ENCODE assay signal across 2 cellular contexts in the genomic region with DNA sequence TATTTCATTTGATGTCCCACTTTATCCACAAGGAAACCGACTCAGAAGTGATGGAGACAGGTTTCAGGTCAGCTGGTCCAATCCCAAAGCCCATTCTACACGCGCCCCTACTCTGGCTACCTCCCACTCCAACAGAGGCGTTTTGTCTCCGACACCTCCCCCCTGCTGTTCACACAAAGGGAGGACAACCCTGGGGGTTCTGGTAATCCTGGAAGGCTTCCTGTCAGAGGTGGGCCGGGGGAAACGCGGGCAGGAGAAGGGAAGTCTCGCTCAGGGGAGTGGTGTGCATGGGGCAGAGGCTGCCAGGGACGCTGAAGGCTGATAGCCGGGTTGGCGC.
TF ChIP-seq lines count a peak whose summit lies in the region.

No MANE protein-coding gene starts in this region.

TF ChIP-seq in SK-N-SH, 30 proteins besides CTCF, POLR2A, EP300 and RAD21:
- TF ChIP-seq YY1 (IDR thresholded peaks at IDR 0.05; ENCODE audit: low read depth) (no peak), FOXM1 (IDR thresholded peaks at IDR 0.05; ENCODE audit: low read depth) (no peak), EZH2phosphoT487 (IDR thresholded peaks at IDR 0.05; ENCODE audit: borderline replicate concordance, low read depth) (no peak), JUND (IDR thresholded peaks at IDR 0.05) (no peak), TEAD4 (IDR thresholded peaks at IDR 0.05; ENCODE audit: borderline replicate concordance, insufficient read depth) (no peak), NFIC (IDR thresholded peaks at IDR 0.05; ENCODE audit: borderline replicate concordance) (no peak), GATA2 (CRISPR knock-in tag; IDR thresholded peaks at IDR 0.05) (no peak), ELF1 (IDR thresholded peaks at IDR 0.05) (no peak), FOSL2 (IDR thresholded peaks at IDR 0.05; ENCODE audit: borderline replicate concordance, low read depth) (no peak), POLR2AphosphoS5 (IDR thresholded peaks at IDR 0.05; ENCODE audit: low read depth, low read length) (no peak), RCOR1 (IDR thresholded peaks at IDR 0.05; ENCODE audit: low read length) (no peak)
- TF ChIP-seq, protein P1, sequence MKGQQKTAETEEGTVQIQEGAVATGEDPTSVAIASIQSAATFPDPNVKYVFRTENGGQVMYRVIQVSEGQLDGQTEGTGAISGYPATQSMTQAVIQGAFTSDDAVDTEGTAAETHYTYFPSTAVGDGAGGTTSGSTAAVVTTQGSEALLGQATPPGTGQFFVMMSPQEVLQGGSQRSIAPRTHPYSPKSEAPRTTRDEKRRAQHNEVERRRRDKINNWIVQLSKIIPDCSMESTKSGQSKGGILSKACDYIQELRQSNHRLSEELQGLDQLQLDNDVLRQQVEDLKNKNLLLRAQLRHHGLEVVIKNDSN (IDR thresholded peaks at IDR 0.05; ENCODE audit: borderline replicate concordance, low read depth): no peak
- TF ChIP-seq, protein P2, sequence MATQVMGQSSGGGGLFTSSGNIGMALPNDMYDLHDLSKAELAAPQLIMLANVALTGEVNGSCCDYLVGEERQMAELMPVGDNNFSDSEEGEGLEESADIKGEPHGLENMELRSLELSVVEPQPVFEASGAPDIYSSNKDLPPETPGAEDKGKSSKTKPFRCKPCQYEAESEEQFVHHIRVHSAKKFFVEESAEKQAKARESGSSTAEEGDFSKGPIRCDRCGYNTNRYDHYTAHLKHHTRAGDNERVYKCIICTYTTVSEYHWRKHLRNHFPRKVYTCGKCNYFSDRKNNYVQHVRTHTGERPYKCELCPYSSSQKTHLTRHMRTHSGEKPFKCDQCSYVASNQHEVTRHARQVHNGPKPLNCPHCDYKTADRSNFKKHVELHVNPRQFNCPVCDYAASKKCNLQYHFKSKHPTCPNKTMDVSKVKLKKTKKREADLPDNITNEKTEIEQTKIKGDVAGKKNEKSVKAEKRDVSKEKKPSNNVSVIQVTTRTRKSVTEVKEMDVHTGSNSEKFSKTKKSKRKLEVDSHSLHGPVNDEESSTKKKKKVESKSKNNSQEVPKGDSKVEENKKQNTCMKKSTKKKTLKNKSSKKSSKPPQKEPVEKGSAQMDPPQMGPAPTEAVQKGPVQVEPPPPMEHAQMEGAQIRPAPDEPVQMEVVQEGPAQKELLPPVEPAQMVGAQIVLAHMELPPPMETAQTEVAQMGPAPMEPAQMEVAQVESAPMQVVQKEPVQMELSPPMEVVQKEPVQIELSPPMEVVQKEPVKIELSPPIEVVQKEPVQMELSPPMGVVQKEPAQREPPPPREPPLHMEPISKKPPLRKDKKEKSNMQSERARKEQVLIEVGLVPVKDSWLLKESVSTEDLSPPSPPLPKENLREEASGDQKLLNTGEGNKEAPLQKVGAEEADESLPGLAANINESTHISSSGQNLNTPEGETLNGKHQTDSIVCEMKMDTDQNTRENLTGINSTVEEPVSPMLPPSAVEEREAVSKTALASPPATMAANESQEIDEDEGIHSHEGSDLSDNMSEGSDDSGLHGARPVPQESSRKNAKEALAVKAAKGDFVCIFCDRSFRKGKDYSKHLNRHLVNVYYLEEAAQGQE (IDR thresholded peaks at IDR 0.05; ENCODE audit: low read depth, low read length): no peak
- TF ChIP-seq, protein P3, sequence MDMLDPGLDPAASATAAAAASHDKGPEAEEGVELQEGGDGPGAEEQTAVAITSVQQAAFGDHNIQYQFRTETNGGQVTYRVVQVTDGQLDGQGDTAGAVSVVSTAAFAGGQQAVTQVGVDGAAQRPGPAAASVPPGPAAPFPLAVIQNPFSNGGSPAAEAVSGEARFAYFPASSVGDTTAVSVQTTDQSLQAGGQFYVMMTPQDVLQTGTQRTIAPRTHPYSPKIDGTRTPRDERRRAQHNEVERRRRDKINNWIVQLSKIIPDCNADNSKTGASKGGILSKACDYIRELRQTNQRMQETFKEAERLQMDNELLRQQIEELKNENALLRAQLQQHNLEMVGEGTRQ (IDR thresholded peaks at IDR 0.05; ENCODE audit: borderline replicate concordance, low read depth, low read length): no peak
- TF ChIP-seq, protein P4, sequence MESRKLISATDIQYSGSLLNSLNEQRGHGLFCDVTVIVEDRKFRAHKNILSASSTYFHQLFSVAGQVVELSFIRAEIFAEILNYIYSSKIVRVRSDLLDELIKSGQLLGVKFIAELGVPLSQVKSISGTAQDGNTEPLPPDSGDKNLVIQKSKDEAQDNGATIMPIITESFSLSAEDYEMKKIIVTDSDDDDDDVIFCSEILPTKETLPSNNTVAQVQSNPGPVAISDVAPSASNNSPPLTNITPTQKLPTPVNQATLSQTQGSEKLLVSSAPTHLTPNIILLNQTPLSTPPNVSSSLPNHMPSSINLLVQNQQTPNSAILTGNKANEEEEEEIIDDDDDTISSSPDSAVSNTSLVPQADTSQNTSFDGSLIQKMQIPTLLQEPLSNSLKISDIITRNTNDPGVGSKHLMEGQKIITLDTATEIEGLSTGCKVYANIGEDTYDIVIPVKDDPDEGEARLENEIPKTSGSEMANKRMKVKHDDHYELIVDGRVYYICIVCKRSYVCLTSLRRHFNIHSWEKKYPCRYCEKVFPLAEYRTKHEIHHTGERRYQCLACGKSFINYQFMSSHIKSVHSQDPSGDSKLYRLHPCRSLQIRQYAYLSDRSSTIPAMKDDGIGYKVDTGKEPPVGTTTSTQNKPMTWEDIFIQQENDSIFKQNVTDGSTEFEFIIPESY (IDR thresholded peaks at IDR 0.05; ENCODE audit: borderline replicate concordance, low read depth): no peak
- TF ChIP-seq, protein P5, sequence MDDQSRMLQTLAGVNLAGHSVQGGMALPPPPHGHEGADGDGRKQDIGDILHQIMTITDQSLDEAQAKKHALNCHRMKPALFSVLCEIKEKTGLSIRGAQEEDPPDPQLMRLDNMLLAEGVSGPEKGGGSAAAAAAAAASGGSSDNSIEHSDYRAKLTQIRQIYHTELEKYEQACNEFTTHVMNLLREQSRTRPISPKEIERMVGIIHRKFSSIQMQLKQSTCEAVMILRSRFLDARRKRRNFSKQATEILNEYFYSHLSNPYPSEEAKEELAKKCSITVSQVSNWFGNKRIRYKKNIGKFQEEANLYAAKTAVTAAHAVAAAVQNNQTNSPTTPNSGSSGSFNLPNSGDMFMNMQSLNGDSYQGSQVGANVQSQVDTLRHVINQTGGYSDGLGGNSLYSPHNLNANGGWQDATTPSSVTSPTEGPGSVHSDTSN (IDR thresholded peaks at IDR 0.05): no peak
- TF ChIP-seq, protein P6, sequence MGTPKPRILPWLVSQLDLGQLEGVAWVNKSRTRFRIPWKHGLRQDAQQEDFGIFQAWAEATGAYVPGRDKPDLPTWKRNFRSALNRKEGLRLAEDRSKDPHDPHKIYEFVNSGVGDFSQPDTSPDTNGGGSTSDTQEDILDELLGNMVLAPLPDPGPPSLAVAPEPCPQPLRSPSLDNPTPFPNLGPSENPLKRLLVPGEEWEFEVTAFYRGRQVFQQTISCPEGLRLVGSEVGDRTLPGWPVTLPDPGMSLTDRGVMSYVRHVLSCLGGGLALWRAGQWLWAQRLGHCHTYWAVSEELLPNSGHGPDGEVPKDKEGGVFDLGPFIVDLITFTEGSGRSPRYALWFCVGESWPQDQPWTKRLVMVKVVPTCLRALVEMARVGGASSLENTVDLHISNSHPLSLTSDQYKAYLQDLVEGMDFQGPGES (IDR thresholded peaks at IDR 0.05; ENCODE audit: low read depth, low read length): no peak

TF ChIP-seq in SK-N-SH treated with all-trans-retinoic acid at 6 μM for 48 hours, 23 proteins besides CTCF, POLR2A, EP300 and RAD21:
- TF ChIP-seq, protein P7, sequence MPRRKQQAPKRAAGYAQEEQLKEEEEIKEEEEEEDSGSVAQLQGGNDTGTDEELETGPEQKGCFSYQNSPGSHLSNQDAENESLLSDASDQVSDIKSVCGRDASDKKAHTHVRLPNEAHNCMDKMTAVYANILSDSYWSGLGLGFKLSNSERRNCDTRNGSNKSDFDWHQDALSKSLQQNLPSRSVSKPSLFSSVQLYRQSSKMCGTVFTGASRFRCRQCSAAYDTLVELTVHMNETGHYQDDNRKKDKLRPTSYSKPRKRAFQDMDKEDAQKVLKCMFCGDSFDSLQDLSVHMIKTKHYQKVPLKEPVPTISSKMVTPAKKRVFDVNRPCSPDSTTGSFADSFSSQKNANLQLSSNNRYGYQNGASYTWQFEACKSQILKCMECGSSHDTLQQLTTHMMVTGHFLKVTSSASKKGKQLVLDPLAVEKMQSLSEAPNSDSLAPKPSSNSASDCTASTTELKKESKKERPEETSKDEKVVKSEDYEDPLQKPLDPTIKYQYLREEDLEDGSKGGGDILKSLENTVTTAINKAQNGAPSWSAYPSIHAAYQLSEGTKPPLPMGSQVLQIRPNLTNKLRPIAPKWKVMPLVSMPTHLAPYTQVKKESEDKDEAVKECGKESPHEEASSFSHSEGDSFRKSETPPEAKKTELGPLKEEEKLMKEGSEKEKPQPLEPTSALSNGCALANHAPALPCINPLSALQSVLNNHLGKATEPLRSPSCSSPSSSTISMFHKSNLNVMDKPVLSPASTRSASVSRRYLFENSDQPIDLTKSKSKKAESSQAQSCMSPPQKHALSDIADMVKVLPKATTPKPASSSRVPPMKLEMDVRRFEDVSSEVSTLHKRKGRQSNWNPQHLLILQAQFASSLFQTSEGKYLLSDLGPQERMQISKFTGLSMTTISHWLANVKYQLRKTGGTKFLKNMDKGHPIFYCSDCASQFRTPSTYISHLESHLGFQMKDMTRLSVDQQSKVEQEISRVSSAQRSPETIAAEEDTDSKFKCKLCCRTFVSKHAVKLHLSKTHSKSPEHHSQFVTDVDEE (CRISPR knock-in tag; IDR thresholded peaks at IDR 0.05): no peak
- TF ChIP-seq SNAI2 (CRISPR knock-in tag; IDR thresholded peaks at IDR 0.05) (no peak), ZNF70 (CRISPR knock-in tag; IDR thresholded peaks at IDR 0.05) (no peak), ZNF565 (CRISPR knock-in tag; conservative IDR thresholded peaks at IDR 0.05; ENCODE audit: low read depth) (no peak), BACH2 (CRISPR knock-in tag; IDR thresholded peaks at IDR 0.05; ENCODE audit: borderline replicate concordance) (no peak), ZC3H10 (CRISPR knock-in tag; IDR thresholded peaks at IDR 0.05) (no peak), GLIS3 (CRISPR knock-in tag; IDR thresholded peaks at IDR 0.05) (no peak), ZFP3 (CRISPR knock-in tag; IDR thresholded peaks at IDR 0.05) (no peak)
- TF ChIP-seq, protein P8, sequence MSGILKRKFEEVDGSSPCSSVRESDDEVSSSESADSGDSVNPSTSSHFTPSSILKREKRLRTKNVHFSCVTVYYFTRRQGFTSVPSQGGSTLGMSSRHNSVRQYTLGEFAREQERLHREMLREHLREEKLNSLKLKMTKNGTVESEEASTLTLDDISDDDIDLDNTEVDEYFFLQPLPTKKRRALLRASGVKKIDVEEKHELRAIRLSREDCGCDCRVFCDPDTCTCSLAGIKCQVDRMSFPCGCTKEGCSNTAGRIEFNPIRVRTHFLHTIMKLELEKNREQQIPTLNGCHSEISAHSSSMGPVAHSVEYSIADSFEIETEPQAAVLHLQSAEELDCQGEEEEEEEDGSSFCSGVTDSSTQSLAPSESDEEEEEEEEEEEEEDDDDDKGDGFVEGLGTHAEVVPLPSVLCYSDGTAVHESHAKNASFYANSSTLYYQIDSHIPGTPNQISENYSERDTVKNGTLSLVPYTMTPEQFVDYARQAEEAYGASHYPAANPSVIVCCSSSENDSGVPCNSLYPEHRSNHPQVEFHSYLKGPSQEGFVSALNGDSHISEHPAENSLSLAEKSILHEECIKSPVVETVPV (CRISPR knock-in tag; IDR thresholded peaks at IDR 0.05): no peak
